In genomic region chr1:184973308-184974085, GRCh38 we compare ENCODE assay signal across 8 cellular contexts. TPM values are rescaled to one million over a fixed set of nuclear protein-coding genes. Genes with fewer than 3 reads are reported as not detected.
A peak's percentile ranks its signal among the peaks of the same experiment; 100 is the strongest.
DNase-seq lines count a peak whose midpoint lies in the region; ATAC-seq, FAIRE-seq and TF ChIP-seq lines count a peak whose summit lies in the region.

No MANE protein-coding gene starts in this region.

- no peaks in the 10 kb centered on the region for H3K9me3 Mint-ChIP-seq in CD8-positive, alpha-beta memory T cell
- no peaks in the 10 kb centered on the region for H3K9me3 Mint-ChIP-seq in osteocyte (ENCODE audit: unreplicated experiment)

- POLR2A ChIA-PET in CD8-positive, alpha-beta memory T cell (lab: Charles Lee): interaction anchor here (0.6 to 1.7 kb wide), 8 partner anchors 10 to 412 kb away, joined by 3 to 10 read pairs (median 4); partner anchors contain the start of gene RNF2

- H3K36me3 Mint-ChIP-seq in CD8-positive, alpha-beta memory T cell: peaks cover 0 to 19% (median 0%) of the 10 kb centered on the region in 3 donors
- H3K36me3 Mint-ChIP-seq in osteocyte (ENCODE audit: unreplicated experiment): no peaks in the 10 kb centered on the region

- TF ChIP-seq POLR2A in gastroesophageal sphincter (IDR thresholded peaks at IDR 0.05): no peak

- peak overlapping the region; percentile 88 to 99 (median 98) for H3K4me3 Mint-ChIP-seq in CD8-positive, alpha-beta memory T cell
- H3K4me3 Mint-ChIP-seq in osteocyte (ENCODE audit: unreplicated experiment): peak overlapping the region; percentile 82

- no peaks in the 10 kb centered on the region for H3K36me3 ChIP-seq in CD8-positive, alpha-beta memory T cell (ENCODE audit: insufficient read depth, low read length)
- H3K36me3 ChIP-seq in gastroesophageal sphincter: no peaks in the 10 kb centered on the region
- H3K36me3 ChIP-seq in tibial artery: no peaks in the 10 kb centered on the region

- no peaks in the 10 kb centered on the region for H3K9me3 ChIP-seq in CD8-positive, alpha-beta memory T cell (ENCODE audit: low read length)
- no peaks in the 10 kb centered on the region for H3K9me3 ChIP-seq in gastroesophageal sphincter
- no peaks in the 10 kb centered on the region for H3K9me3 ChIP-seq in tibial artery

- ATAC-seq in GM19438 (IDR thresholded peaks at IDR 0.05; ENCODE audit: low read depth, unreplicated experiment): peak; percentile 53
- ATAC-seq in HG03521 (IDR thresholded peaks at IDR 0.05; ENCODE audit: unreplicated experiment): peak; percentile 49
- ATAC-seq in gastroesophageal sphincter: peak; percentile 61

- H3K27me3 ChIP-seq in CD8-positive, alpha-beta memory T cell (ENCODE audit: insufficient read depth, low read length, poor library complexity, severe bottlenecking): no peaks in the 10 kb centered on the region
- H3K27me3 ChIP-seq in gastroesophageal sphincter (no peaks in the 10 kb centered on the region), tibial artery (no peaks in the 10 kb centered on the region)

- peaks cover 57 to 74% (median 72%) of the 10 kb centered on the region in 3 donors for H3K4me1 Mint-ChIP-seq in CD8-positive, alpha-beta memory T cell
- peaks cover 41% of the 10 kb centered on the region for H3K4me1 Mint-ChIP-seq in osteocyte (ENCODE audit: unreplicated experiment)

- peaks cover 41% of the 10 kb centered on the region for H3K4me1 ChIP-seq in CD8-positive, alpha-beta memory T cell (ENCODE audit: insufficient read depth, low read length)
- H3K4me1 ChIP-seq in gastroesophageal sphincter (peaks cover 0 to 46% (median 0%) of the 10 kb centered on the region in 3 donors), tibial artery (peaks cover 0 to 49% (median 26%) of the 10 kb centered on the region in 4 donors)

- TF ChIP-seq CTCF in gastroesophageal sphincter (IDR thresholded peaks at IDR 0.05) (no peak), osteocyte (IDR thresholded peaks at IDR 0.05) (no peak), tibial artery (IDR thresholded peaks at IDR 0.05) (no peak)

- H3K27ac Mint-ChIP-seq in CD8-positive, alpha-beta memory T cell: peak overlapping the region; percentile 87 to 99 (median 98)
- peak overlapping the region; percentile 94 for H3K27ac Mint-ChIP-seq in osteocyte (ENCODE audit: unreplicated experiment)

- peak in 4 of 5 donors; percentile 9 to 66 (median 43) for DNase-seq in CD8-positive, alpha-beta memory T cell
- DNase-seq in RCC 7860 (ENCODE audit: low spot score) (peak; percentile 48), osteocyte (ENCODE audit: extremely low spot score, unreplicated experiment) (peak; percentile 85), tibial artery (peak; percentile 47 to 77)
- peak; percentile 41 for DNase-seq in activated effector memory CD4-positive, alpha-beta T cell treated with Interleukin-2 at 50 U/mL for 16 hours

- H3K27ac ChIP-seq in CD8-positive, alpha-beta memory T cell (ENCODE audit: low read depth, low read length): peak overlapping the region; percentile 95
- H3K27ac ChIP-seq in gastroesophageal sphincter (peak overlapping the region; percentile 84 to 96 (median 93)), tibial artery (peak overlapping the region; percentile 93 to 95)

- FAIRE-seq in RCC 7860 (lab: Jason Lieb, UNC): no peak

- WGBS in gastroesophageal sphincter (ENCODE audit: low coverage in 1 of 2), 2 donors: 0% methylated on average over 9 to 12 of the region's 42 CpGs

- H3K27me3 Mint-ChIP-seq in CD8-positive, alpha-beta memory T cell: no peaks in the 10 kb centered on the region
- H3K27me3 Mint-ChIP-seq in osteocyte (ENCODE audit: unreplicated experiment): peaks cover 9% of the 10 kb centered on the region

- peak overlapping the region; percentile 93 for H3K4me3 ChIP-seq in CD8-positive, alpha-beta memory T cell (ENCODE audit: low read length)
- peak overlapping the region; percentile 77 to 83 for H3K4me3 ChIP-seq in gastroesophageal sphincter
- H3K4me3 ChIP-seq in tibial artery: peak overlapping the region; percentile 92 to 97

- CTCF ChIA-PET in CD8-positive, alpha-beta memory T cell (lab: Charles Lee): interaction anchor here (1.2 to 9.2 kb wide), 6 partner anchors 8 to 167 kb away, joined by 3 to 70 read pairs (median 4); no protein-coding TSS in a partner anchor

- no peak for TF ChIP-seq EP300 in gastroesophageal sphincter (IDR thresholded peaks at IDR 0.05)

- intact Hi-C loops in tibial artery (cut with DNase I; ENCODE audit: low total_unique reads): loop anchor here (5.0 to 10.0 kb wide), 2 partner anchors 89 to 146 kb away; no protein-coding TSS in a partner anchor

RNA-seq across cellular contexts. Expression of gene NIBAN1, which starts 0.8 kb away (rescaled TPM):
- total RNA-seq in CD8-positive, alpha-beta memory T cell: 10 to 100 TPM; 51.8 to 55.7 TPM
- polyA plus RNA-seq in CD8-positive, alpha-beta memory T cell: 40.0 TPM
- total RNA-seq in gastroesophageal sphincter (100 to 1,000 TPM; 544 to 589 (median 567) TPM), osteocyte (12.5 and 16.5 TPM in 2 replicates)

Comparison
In these comparisons a context has a peak if more than half of its experiments do, and no peak if none do; other contexts are left out.
1. Peak in every context shown above with its lines: DNase-seq, ATAC-seq, H3K4me3 ChIP-seq and H3K27ac ChIP-seq.
2. RNA of gene NIBAN1, which starts 0.8 kb away (total RNA-seq): 544 to 589 TPM in gastroesophageal sphincter; 51.8 to 55.7 TPM in CD8-positive, alpha-beta memory T cell and 12.5 to 16.5 TPM in osteocyte; every median in the first group is over 4 times any median in the second.